Comparison of ENCODE assay signal across 2 cellular contexts in the genomic region with DNA sequence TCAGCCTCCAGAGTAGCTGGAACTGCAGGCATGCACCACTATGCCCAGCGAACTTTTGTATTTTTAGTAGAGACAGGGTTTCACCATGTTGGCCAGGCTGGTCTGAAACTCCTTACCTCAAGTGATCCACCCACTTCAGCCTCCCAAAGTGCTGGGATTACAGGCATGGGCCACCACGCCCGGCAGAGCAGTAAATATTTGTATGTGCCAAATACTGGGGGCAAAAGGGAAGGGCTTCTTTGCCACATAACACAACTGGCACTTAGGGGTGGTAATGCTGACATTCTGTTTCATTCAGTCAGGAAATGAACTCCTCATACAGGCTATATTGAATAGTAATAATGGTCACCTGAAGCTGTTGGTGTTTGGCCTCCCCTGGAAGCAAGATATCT.
TF ChIP-seq lines count a peak whose summit lies in the region.

No MANE protein-coding gene starts in this region.

TF ChIP-seq in HCT116, 20 proteins besides CTCF, POLR2A, EP300 and RAD21:
- TF ChIP-seq, protein P1, sequence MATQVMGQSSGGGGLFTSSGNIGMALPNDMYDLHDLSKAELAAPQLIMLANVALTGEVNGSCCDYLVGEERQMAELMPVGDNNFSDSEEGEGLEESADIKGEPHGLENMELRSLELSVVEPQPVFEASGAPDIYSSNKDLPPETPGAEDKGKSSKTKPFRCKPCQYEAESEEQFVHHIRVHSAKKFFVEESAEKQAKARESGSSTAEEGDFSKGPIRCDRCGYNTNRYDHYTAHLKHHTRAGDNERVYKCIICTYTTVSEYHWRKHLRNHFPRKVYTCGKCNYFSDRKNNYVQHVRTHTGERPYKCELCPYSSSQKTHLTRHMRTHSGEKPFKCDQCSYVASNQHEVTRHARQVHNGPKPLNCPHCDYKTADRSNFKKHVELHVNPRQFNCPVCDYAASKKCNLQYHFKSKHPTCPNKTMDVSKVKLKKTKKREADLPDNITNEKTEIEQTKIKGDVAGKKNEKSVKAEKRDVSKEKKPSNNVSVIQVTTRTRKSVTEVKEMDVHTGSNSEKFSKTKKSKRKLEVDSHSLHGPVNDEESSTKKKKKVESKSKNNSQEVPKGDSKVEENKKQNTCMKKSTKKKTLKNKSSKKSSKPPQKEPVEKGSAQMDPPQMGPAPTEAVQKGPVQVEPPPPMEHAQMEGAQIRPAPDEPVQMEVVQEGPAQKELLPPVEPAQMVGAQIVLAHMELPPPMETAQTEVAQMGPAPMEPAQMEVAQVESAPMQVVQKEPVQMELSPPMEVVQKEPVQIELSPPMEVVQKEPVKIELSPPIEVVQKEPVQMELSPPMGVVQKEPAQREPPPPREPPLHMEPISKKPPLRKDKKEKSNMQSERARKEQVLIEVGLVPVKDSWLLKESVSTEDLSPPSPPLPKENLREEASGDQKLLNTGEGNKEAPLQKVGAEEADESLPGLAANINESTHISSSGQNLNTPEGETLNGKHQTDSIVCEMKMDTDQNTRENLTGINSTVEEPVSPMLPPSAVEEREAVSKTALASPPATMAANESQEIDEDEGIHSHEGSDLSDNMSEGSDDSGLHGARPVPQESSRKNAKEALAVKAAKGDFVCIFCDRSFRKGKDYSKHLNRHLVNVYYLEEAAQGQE (IDR thresholded peaks at IDR 0.05; ENCODE audit: low read depth), result no peak
- TF ChIP-seq ZFX (IDR thresholded peaks at IDR 0.05) (no peak), TCF7L2 (IDR thresholded peaks at IDR 0.05; ENCODE audit: borderline replicate concordance, extremely low read depth, insufficient read depth, insufficient read length) (no peak), CEBPB (IDR thresholded peaks at IDR 0.05; ENCODE audit: low read depth) (no peak), MAX (IDR thresholded peaks at IDR 0.05) (no peak), ELF1 (IDR thresholded peaks at IDR 0.05; ENCODE audit: borderline replicate concordance, low read depth) (no peak), JUND (IDR thresholded peaks at IDR 0.05) (no peak), CBX3 (IDR thresholded peaks at IDR 0.05; ENCODE audit: low read depth) (no peak), ZNF274 (IDR thresholded peaks at IDR 0.05; ENCODE audit: low read depth, low read length) (no peak), EGR1 (IDR thresholded peaks at IDR 0.05; ENCODE audit: low read depth) (no peak), FOSL1 (IDR thresholded peaks at IDR 0.05; ENCODE audit: low read depth) (no peak), EZH2 (IDR thresholded peaks at IDR 0.05) (no peak), YY1 (IDR thresholded peaks at IDR 0.05; ENCODE audit: extremely low read depth, insufficient replicate concordance, low read depth, low read length) (no peak), EZH2phosphoT487 (IDR thresholded peaks at IDR 0.05; ENCODE audit: borderline replicate concordance) (no peak), SP1 (IDR thresholded peaks at IDR 0.05; ENCODE audit: low read depth) (no peak), ATF3 (IDR thresholded peaks at IDR 0.05) (no peak), POLR2AphosphoS5 (IDR thresholded peaks at IDR 0.05; ENCODE audit: low read depth, low read length) (no peak), SIN3A (IDR thresholded peaks at IDR 0.05; ENCODE audit: low read depth) (no peak)
- TF ChIP-seq, protein P2, sequence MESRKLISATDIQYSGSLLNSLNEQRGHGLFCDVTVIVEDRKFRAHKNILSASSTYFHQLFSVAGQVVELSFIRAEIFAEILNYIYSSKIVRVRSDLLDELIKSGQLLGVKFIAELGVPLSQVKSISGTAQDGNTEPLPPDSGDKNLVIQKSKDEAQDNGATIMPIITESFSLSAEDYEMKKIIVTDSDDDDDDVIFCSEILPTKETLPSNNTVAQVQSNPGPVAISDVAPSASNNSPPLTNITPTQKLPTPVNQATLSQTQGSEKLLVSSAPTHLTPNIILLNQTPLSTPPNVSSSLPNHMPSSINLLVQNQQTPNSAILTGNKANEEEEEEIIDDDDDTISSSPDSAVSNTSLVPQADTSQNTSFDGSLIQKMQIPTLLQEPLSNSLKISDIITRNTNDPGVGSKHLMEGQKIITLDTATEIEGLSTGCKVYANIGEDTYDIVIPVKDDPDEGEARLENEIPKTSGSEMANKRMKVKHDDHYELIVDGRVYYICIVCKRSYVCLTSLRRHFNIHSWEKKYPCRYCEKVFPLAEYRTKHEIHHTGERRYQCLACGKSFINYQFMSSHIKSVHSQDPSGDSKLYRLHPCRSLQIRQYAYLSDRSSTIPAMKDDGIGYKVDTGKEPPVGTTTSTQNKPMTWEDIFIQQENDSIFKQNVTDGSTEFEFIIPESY (IDR thresholded peaks at IDR 0.05; ENCODE audit: extremely low read depth, insufficient replicate concordance, low read length), result no peak

TF ChIP-seq in WTC11, 78 proteins besides CTCF, POLR2A, EP300 and RAD21 (continued from another document):
- TF ChIP-seq ATF6 (CRISPR knock-in tag; IDR thresholded peaks at IDR 0.05) (no peak), RELA (CRISPR knock-in tag; IDR thresholded peaks at IDR 0.05; ENCODE audit: borderline replicate concordance) (no peak), NR3C1 (CRISPR knock-in tag; conservative IDR thresholded peaks at IDR 0.05; ENCODE audit: low read depth) (no peak), ZNF532 (CRISPR knock-in tag; IDR thresholded peaks at IDR 0.05; ENCODE audit: borderline replicate concordance) (no peak), JUN (CRISPR knock-in tag; IDR thresholded peaks at IDR 0.05) (no peak), SMAD4 (CRISPR knock-in tag; IDR thresholded peaks at IDR 0.05) (no peak), ZNF671 (CRISPR knock-in tag; IDR thresholded peaks at IDR 0.05) (no peak), FOXK1 (CRISPR knock-in tag; IDR thresholded peaks at IDR 0.05) (no peak), FOXJ3 (CRISPR knock-in tag; IDR thresholded peaks at IDR 0.05; ENCODE audit: borderline replicate concordance) (no peak), ZSCAN18 (CRISPR knock-in tag; IDR thresholded peaks at IDR 0.05) (no peak), ESRRA (CRISPR knock-in tag; IDR thresholded peaks at IDR 0.05; ENCODE audit: borderline replicate concordance) (no peak), ZNF317 (CRISPR knock-in tag; IDR thresholded peaks at IDR 0.05; ENCODE audit: borderline replicate concordance, low read depth) (no peak), ATF3 (CRISPR knock-in tag; conservative IDR thresholded peaks at IDR 0.05) (no peak), NR2C2 (CRISPR knock-in tag; IDR thresholded peaks at IDR 0.05) (no peak), E2F5 (CRISPR knock-in tag; IDR thresholded peaks at IDR 0.05) (no peak)
- TF ChIP-seq, protein P3, sequence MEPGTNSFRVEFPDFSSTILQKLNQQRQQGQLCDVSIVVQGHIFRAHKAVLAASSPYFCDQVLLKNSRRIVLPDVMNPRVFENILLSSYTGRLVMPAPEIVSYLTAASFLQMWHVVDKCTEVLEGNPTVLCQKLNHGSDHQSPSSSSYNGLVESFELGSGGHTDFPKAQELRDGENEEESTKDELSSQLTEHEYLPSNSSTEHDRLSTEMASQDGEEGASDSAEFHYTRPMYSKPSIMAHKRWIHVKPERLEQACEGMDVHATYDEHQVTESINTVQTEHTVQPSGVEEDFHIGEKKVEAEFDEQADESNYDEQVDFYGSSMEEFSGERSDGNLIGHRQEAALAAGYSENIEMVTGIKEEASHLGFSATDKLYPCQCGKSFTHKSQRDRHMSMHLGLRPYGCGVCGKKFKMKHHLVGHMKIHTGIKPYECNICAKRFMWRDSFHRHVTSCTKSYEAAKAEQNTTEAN (CRISPR knock-in tag; IDR thresholded peaks at IDR 0.05), result no peak
- TF ChIP-seq, protein P4, sequence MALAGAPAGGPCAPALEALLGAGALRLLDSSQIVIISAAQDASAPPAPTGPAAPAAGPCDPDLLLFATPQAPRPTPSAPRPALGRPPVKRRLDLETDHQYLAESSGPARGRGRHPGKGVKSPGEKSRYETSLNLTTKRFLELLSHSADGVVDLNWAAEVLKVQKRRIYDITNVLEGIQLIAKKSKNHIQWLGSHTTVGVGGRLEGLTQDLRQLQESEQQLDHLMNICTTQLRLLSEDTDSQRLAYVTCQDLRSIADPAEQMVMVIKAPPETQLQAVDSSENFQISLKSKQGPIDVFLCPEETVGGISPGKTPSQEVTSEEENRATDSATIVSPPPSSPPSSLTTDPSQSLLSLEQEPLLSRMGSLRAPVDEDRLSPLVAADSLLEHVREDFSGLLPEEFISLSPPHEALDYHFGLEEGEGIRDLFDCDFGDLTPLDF (CRISPR knock-in tag; IDR thresholded peaks at IDR 0.05), result no peak
- TF ChIP-seq, protein P5, sequence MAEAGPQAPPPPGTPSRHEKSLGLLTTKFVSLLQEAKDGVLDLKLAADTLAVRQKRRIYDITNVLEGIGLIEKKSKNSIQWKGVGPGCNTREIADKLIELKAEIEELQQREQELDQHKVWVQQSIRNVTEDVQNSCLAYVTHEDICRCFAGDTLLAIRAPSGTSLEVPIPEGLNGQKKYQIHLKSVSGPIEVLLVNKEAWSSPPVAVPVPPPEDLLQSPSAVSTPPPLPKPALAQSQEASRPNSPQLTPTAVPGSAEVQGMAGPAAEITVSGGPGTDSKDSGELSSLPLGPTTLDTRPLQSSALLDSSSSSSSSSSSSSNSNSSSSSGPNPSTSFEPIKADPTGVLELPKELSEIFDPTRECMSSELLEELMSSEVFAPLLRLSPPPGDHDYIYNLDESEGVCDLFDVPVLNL (CRISPR knock-in tag; IDR thresholded peaks at IDR 0.05; ENCODE audit: borderline replicate concordance, low read depth), result no peak
